In the genomic region with DNA sequence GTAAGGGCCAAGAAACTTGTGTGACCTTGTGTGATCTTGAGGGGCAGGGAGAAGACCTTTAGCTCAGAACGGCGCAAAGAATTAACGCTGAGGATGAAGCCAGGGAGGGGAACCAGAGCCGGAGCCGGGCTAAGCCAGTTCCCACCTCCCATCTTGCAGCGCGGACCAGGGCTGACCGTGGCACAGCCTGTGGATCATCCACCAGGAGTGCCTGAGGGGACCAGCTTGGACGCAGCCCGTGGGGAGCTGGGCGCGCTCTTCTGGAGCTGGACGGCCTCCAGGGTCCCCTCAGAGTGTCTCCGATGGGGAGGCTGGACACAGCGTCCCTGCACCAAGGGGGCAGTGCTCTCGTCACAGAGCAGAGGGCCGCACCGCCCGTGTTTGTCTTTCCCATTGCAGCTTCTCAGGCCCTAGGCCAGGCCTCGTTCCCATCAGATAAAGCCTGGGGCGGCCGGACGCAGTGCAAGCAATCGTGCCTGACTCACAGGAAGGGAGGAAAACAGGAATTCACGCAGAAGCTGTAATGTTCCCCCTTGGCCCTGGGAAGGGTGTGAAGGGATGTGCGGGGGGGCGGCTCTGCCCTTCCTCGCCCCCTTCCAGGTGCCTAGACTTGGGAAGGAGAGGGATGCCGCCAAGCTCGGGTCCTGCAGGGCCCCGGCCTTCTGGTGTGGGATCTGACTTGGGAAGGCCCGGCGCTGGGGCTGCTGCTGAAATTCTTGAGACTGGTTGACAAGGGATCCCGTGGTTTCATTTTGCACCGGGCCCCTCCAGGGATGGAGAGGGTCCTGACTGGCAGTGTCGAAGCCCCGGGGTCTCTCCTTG, we compare ENCODE assay signal across 1 cellular context.
TF ChIP-seq lines count a peak whose summit lies in the region.

No MANE protein-coding gene starts in this region.

TF ChIP-seq in endothelial cell of umbilical vein, 7 proteins besides CTCF, POLR2A, EP300 and RAD21 (continued from another document):
- peak; percentile 9 for TF ChIP-seq JUN (IDR thresholded peaks at IDR 0.05; ENCODE audit: borderline replicate concordance, insufficient read depth, insufficient read length, low read depth)
